In genomic region chr17:260031-260791, GRCh38 we compare ENCODE assay signal across 19 cellular contexts.
DNase-seq lines count a peak whose midpoint lies in the region; ATAC-seq, FAIRE-seq and TF ChIP-seq lines count a peak whose summit lies in the region.
"Had no signal": no experiment of that assay in that cellular context is flagged by ENCODE, and none has a peak within 500 bp of the region (broad histone marks: within the 10 kb centered on the region; RNA-seq: fewer than 3 reads in every experiment).

No MANE protein-coding gene starts in this region.

- no peaks in the 10 kb centered on the region for H3K4me1 Mint-ChIP-seq in Calu3 (ENCODE audit: low read depth, unreplicated experiment)
- H3K4me1 Mint-ChIP-seq: activated naive CD8-positive, alpha-beta T cell treated with anti-CD3 and anti-CD28 coated beads, Interleukin-2, amount 50 U/mL, for 24 hours; central memory CD8-positive, alpha-beta T cell had no signal

- H3K27ac Mint-ChIP-seq in Calu3 (ENCODE audit: unreplicated experiment) = no peak overlapping the region
- H3K27ac Mint-ChIP-seq: activated naive CD8-positive, alpha-beta T cell treated with anti-CD3 and anti-CD28 coated beads, Interleukin-2, amount 50 U/mL, for 24 hours; T-helper 1 cell treated with Interleukin-12 subunit alpha and Interleukin-12 subunit beta and Interleukin-4 antibody, amounts not matched to agents 30 μg/mL and 1 μg/mL, for 36 hours had no signal

- 50% methylated on average over 2 of the region's 15 CpGs for WGBS in right lobe of liver (ENCODE audit: insufficient coverage, low coverage, low lambda C conversion rate, missing lambda C conversion rate)
- 97% methylated on average over 5 of the region's 15 CpGs for WGBS in HepG2 (ENCODE audit: low lambda C conversion rate)
- 64 to 78% methylated on average over 1 to 5 of the region's 15 CpGs for WGBS in gastroesophageal sphincter (ENCODE audit: low coverage in 1 of 2), 2 donors

- CTCF ChIA-PET in HepG2 (lab: Yijun Ruan, JAX; ENCODE audit: low intra/inter-chr PET ratio, low total read pairs) (no interaction called here), Calu3 (lab: Charles Lee) (no interaction called here)

- no peak for FAIRE-seq in HepG2 (lab: Jason Lieb, UNC)
- FAIRE-seq: GM18507, keratinocyte had no signal

- TF ChIP-seq CTCF in right lobe of liver (IDR thresholded peaks at IDR 0.05) (no peak), HepG2 (CRISPR knock-in tag; IDR thresholded peaks at IDR 0.05) (no peak), gastroesophageal sphincter (IDR thresholded peaks at IDR 0.05) (no peak), Calu3 (IDR thresholded peaks at IDR 0.05; ENCODE audit: unreplicated experiment) (no peak)

- H3K4me3 ChIP-seq in right lobe of liver (no peak overlapping the region), HepG2 (replicated peaks in 1 of 3; ENCODE audit: insufficient read depth in 1 of 3, low read depth in 2 of 3, low read length in 3 of 3) (no peak overlapping the region), gastroesophageal sphincter (no peak overlapping the region)
- H3K4me3 ChIP-seq: transverse colon had no signal

- H3K9me3 ChIP-seq in right lobe of liver = no peaks in the 10 kb centered on the region
- H3K9me3 ChIP-seq in HepG2 (ENCODE audit: low read length) = no peaks in the 10 kb centered on the region
- no peaks in the 10 kb centered on the region for H3K9me3 ChIP-seq in gastroesophageal sphincter
- H3K9me3 ChIP-seq: transverse colon had no signal

- no peaks in the 10 kb centered on the region for H3K79me2 ChIP-seq in HepG2 (ENCODE audit: insufficient read depth, low read length)

- no peaks in the 10 kb centered on the region for H3K9me3 Mint-ChIP-seq in Calu3 (ENCODE audit: low read depth, unreplicated experiment)
- H3K9me3 Mint-ChIP-seq: activated naive CD8-positive, alpha-beta T cell treated with anti-CD3 and anti-CD28 coated beads, Interleukin-2, amount 50 U/mL, for 24 hours; central memory CD8-positive, alpha-beta T cell; T-helper 1 cell treated with Interleukin-12 subunit alpha and Interleukin-12 subunit beta and Interleukin-4 antibody, amounts not matched to agents 30 μg/mL and 1 μg/mL, for 36 hours had no signal

- ATAC-seq in right lobe of liver = no peak
- ATAC-seq in HepG2 = no peak; the same call in 2 of the 3 replicates
- ATAC-seq in gastroesophageal sphincter = no peak
- no peak for ATAC-seq in HG02938 (IDR thresholded peaks at IDR 0.05; ENCODE audit: unreplicated experiment)
- ATAC-seq in GM21526 (IDR thresholded peaks at IDR 0.05; ENCODE audit: low FRiP score, unreplicated experiment) = no peak
- ATAC-seq in HG03135 (IDR thresholded peaks at IDR 0.05; ENCODE audit: unreplicated experiment) = no peak
- ATAC-seq: activated naive CD8-positive, alpha-beta T cell treated with anti-CD3 and anti-CD28 coated beads, Interleukin-2, amount 50 U/mL, for 24 hours had no signal

- peaks cover 0 to 7% (median 2%) of the 10 kb centered on the region in 4 donors for H3K36me3 ChIP-seq in right lobe of liver
- peaks cover 6 to 21% of the 10 kb centered on the region in 2 experiments; a peak in 4 of 5 replicates for H3K36me3 ChIP-seq in HepG2 (replicated peaks in 1 of 2; ENCODE audit: control insufficient read depth in 1 of 2, insufficient read depth in 2 of 2, low read length in 2 of 2)
- H3K36me3 ChIP-seq in gastroesophageal sphincter = no peaks in the 10 kb centered on the region
- H3K36me3 ChIP-seq: transverse colon had no signal

- peaks cover 4% of the 10 kb centered on the region for H3K36me3 Mint-ChIP-seq in Calu3 (ENCODE audit: insufficient read depth, unreplicated experiment)

- in situ Hi-C loops in HepG2 (cut with HindIII; ENCODE audit: extremely low pct_ligation_motif_present, low pct_unique_long_range_greater_than_20kb) = no loop called here

- H4K20me1 ChIP-seq in HepG2 (ENCODE audit: insufficient read depth, low read length) = no peaks in the 10 kb centered on the region

- no peak for TF ChIP-seq EP300 in HepG2 (IDR thresholded peaks at IDR 0.05; ENCODE audit: low read depth in 2 of 2, low read length in 2 of 2)
- TF ChIP-seq EP300 in HepG2 (CRISPR knock-in tag; IDR thresholded peaks at IDR 0.05; ENCODE audit: borderline replicate concordance) = no peak
- no peak for TF ChIP-seq EP300 in gastroesophageal sphincter (IDR thresholded peaks at IDR 0.05)

- H3K27me3 Mint-ChIP-seq in Calu3 (ENCODE audit: unreplicated experiment) = no peaks in the 10 kb centered on the region
- H3K27me3 Mint-ChIP-seq: activated naive CD8-positive, alpha-beta T cell treated with anti-CD3 and anti-CD28 coated beads, Interleukin-2, amount 50 U/mL, for 24 hours; central memory CD8-positive, alpha-beta T cell had no signal

- TF ChIP-seq POLR2A in right lobe of liver (IDR thresholded peaks at IDR 0.05) = no peak
- TF ChIP-seq POLR2A in HepG2 (IDR thresholded peaks at IDR 0.05; ENCODE audit: insufficient read depth in 1 of 2, low read depth in 2 of 2, low read length in 2 of 2) = no peak
- TF ChIP-seq POLR2A in gastroesophageal sphincter (IDR thresholded peaks at IDR 0.05) = no peak

- no peaks in the 10 kb centered on the region for H3K27me3 ChIP-seq in right lobe of liver
- H3K27me3 ChIP-seq in HepG2 (ENCODE audit: control insufficient read depth in 1 of 2, insufficient read depth in 2 of 2, low read length in 2 of 2) = no peaks in the 10 kb centered on the region
- H3K27me3 ChIP-seq in gastroesophageal sphincter = peaks cover 16% of the 10 kb centered on the region
- H3K27me3 ChIP-seq: transverse colon had no signal

- no peak overlapping the region for H3K4me3 Mint-ChIP-seq in Calu3 (ENCODE audit: low read depth, unreplicated experiment)
- H3K4me3 Mint-ChIP-seq: activated naive CD8-positive, alpha-beta T cell treated with anti-CD3 and anti-CD28 coated beads, Interleukin-2, amount 50 U/mL, for 24 hours; central memory CD8-positive, alpha-beta T cell; T-helper 1 cell treated with Interleukin-12 subunit alpha and Interleukin-12 subunit beta and Interleukin-4 antibody, amounts not matched to agents 30 μg/mL and 1 μg/mL, for 36 hours had no signal

- H3K27ac ChIP-seq in right lobe of liver (no peak overlapping the region), HepG2 (ENCODE audit: extremely low read length, insufficient read depth, low read length) (no peak overlapping the region), gastroesophageal sphincter (peak overlapping the region in 3 of 4 donors; percentile 35 to 59 (median 50))
- H3K27ac ChIP-seq: RWPE1, transverse colon had no signal

- POLR2A ChIA-PET in HepG2 (lab: Yijun Ruan, JAX) = no interaction called here

- H3K4me1 ChIP-seq in right lobe of liver (no peaks in the 10 kb centered on the region), HepG2 (ENCODE audit: insufficient read depth, low read length) (no peaks in the 10 kb centered on the region), gastroesophageal sphincter (peaks cover 0 to 9% (median 0%) of the 10 kb centered on the region in 3 donors)
- H3K4me1 ChIP-seq: transverse colon had no signal

- DNase-seq in right lobe of liver = peak; percentile 5 to 43 (median 39)
- DNase-seq in HepG2 (ENCODE audit: low spot score) = no peak
- peak in 6 of 10 donors; percentile 1 to 75 (median 28) for DNase-seq in posterior cingulate gyrus
- DNase-seq in Calu3 = no peak
- DNase-seq: activated naive CD8-positive, alpha-beta T cell treated with anti-CD3 and anti-CD28 coated beads, Interleukin-2, amount 50 U/mL, for 24 hours; DMS153; NCI-H2081 treated with DMSO at 0.1 percent for 48 hours; NCI-H774; stimulated activated CD4-positive, alpha-beta T cell treated with anti-CD3 and anti-CD28 coated beads, Interleukin-2, amount 100 ng/mL, for 24 hours; transverse colon had no signal

- no TSS peak for BruUV-seq in HepG2 (replicated peaks; lab: Mats Ljungman, UMichigan)
- no TSS peak for BruUV-seq in Calu3 (replicated peaks; lab: Mats Ljungman, UMichigan)

- H3K4me2 ChIP-seq in HepG2 (ENCODE audit: low read depth, low read length) = no peak overlapping the region

- no peak overlapping the region for H3K9ac ChIP-seq in HepG2 (ENCODE audit: insufficient read depth, low read depth, low read length)

- intact Hi-C loops in right lobe of liver (cut with DNase I) (no loop called here), HepG2 (cut with micrococcal nuclease; ENCODE audit: unreplicated experiment) (no loop called here), posterior cingulate gyrus (cut with DNase I) (no loop called here), Calu3 (cut with micrococcal nuclease; ENCODE audit: unreplicated experiment) (no loop called here)

- no peak overlapping the region for H2AFZ ChIP-seq in HepG2 (ENCODE audit: low read length)

- no peak for TF ChIP-seq RAD21 in HepG2 (CRISPR knock-in tag; IDR thresholded peaks at IDR 0.05)

TF ChIP-seq in HepG2, 621 proteins besides CTCF, POLR2A, EP300 and RAD21:
- TF ChIP-seq POLR2AphosphoS5 (IDR thresholded peaks at IDR 0.05; ENCODE audit: low read depth, low read length) = no peak
- no peak for TF ChIP-seq ZNF510 (CRISPR knock-in tag; IDR thresholded peaks at IDR 0.05; ENCODE audit: low read depth)
- no peak for TF ChIP-seq CSRNP2 (CRISPR knock-in tag; conservative IDR thresholded peaks at IDR 0.05; ENCODE audit: low read depth)
- no peak for TF ChIP-seq ELF1 (CRISPR knock-in tag; IDR thresholded peaks at IDR 0.05)
- TF ChIP-seq ZNF747 (CRISPR knock-in tag; IDR thresholded peaks at IDR 0.05; ENCODE audit: borderline replicate concordance) = no peak

Comparison
In these comparisons a context has a peak if more than half of its experiments do, and no peak if none do; other contexts are left out.
1. DNase-seq: peak in right lobe of liver (3 of 3) and posterior cingulate gyrus (6 of 10); none in HepG2 (single experiment) and Calu3 (single experiment).
2. H3K27ac ChIP-seq: peak in gastroesophageal sphincter (3 of 4); none in right lobe of liver (0 of 3) and HepG2 (single experiment).